ENCODE assay signal across 16 cellular contexts in the genomic region with DNA sequence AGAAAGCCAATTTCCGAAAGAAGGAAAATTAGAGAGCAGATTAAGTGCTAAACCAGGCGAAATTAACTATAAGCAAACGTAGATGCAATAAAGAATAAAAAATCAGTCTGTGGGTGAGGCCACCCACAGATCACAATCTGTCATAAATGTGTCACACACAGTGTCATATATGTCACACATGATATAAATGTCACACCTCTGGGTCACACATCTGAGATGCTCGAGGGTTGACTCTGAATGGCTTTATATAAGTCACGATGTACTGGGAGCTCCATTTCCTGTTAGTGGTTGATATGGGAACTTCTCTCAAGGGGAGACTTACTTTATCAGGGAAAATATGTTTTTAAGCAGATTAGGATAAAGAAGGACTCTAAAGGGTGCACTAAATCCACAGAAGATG.
"Had no signal": no experiment of that assay in that cellular context is flagged by ENCODE, and none has a peak within 500 bp of the region (broad histone marks: within the 10 kb centered on the region; RNA-seq: fewer than 3 reads in every experiment).

No MANE protein-coding gene starts in this region.

- H3K36me3 Mint-ChIP-seq: activated naive CD8-positive, alpha-beta T cell treated with anti-CD3 and anti-CD28 coated beads, Interleukin-2, amount 10 ng/mL, durations not matched to agents 7 days and 5 days had no signal

- H3K9me3 Mint-ChIP-seq: activated naive CD8-positive, alpha-beta T cell treated with anti-CD3 and anti-CD28 coated beads, Interleukin-2, amount 10 ng/mL, durations not matched to agents 7 days and 5 days had no signal

- H3K9me3 ChIP-seq: right atrium auricular region, upper lobe of left lung had no signal

- H3K36me3 ChIP-seq: right atrium auricular region, upper lobe of left lung, WERI-Rb-1 had no signal

- DNase-seq: activated CD4-positive, alpha-beta T cell treated with anti-CD3 and anti-CD28 coated beads for 48 hours; activated CD8-positive, alpha-beta memory T cell treated with anti-CD3 and anti-CD28 coated beads for 24 hours; activated gamma-delta T cell; activated naive CD8-positive, alpha-beta T cell treated with anti-CD3 and anti-CD28 coated beads, Interleukin-2, amount 10 ng/mL, durations not matched to agents 7 days and 5 days; anterior cingulate cortex; effector memory CD4-positive, alpha-beta T cell; foreskin melanocyte; mesenchymal stem cell; nucleus accumbens; stimulated activated CD4-positive, alpha-beta T cell treated with anti-CD3 and anti-CD28 coated beads, Interleukin-2, amount 100 ng/mL, for 48 hours; stimulated activated naive CD4-positive, alpha-beta T cell; T-helper 9 cell; upper lobe of left lung; WERI-Rb-1 had no signal

- H3K27ac Mint-ChIP-seq: activated naive CD8-positive, alpha-beta T cell treated with anti-CD3 and anti-CD28 coated beads, Interleukin-2, amount 10 ng/mL, durations not matched to agents 7 days and 5 days; nephron had no signal

- H3K27me3 ChIP-seq: right atrium auricular region, upper lobe of left lung had no signal

- H3K4me3 Mint-ChIP-seq: activated naive CD8-positive, alpha-beta T cell treated with anti-CD3 and anti-CD28 coated beads, Interleukin-2, amount 10 ng/mL, durations not matched to agents 7 days and 5 days; nephron had no signal

- H3K4me3 ChIP-seq: right atrium auricular region, upper lobe of left lung had no signal

- H3K27ac ChIP-seq: right atrium auricular region, upper lobe of left lung, WERI-Rb-1 had no signal
